In the genomic region with DNA sequence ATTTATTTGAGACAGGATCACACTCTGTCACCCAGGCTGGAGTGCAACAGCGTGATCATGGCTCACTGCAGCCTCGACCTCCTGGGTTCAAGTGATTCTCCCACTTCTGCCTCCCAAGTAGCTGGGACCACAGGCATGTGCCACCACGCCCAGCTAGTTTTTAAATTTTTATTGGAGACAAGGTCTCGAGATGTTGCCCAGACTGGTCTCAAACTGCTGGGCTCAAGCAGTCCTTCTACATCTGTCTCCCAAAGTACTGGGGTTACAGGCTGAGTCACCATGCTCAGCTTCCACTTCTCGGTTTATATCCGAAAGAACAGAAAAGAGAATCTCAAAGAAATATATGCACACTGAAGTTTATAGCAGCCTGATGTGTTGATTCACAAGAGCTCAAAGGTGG, we compare ENCODE assay signal across 13 cellular contexts.
DNase-seq lines count a peak whose midpoint lies in the region; ATAC-seq and TF ChIP-seq lines count a peak whose summit lies in the region.
"Had no signal": no experiment of that assay in that cellular context is flagged by ENCODE, and none has a peak within 500 bp of the region (broad histone marks: within the 10 kb centered on the region; RNA-seq: fewer than 3 reads in every experiment).

No MANE protein-coding gene starts in this region.

- no peak for TF ChIP-seq EP300 in upper lobe of left lung (IDR thresholded peaks at IDR 0.05)

- H3K4me3 ChIP-seq in heart left ventricle = no peak overlapping the region
- H3K4me3 ChIP-seq in mucosa of rectum (ENCODE audit: low read length in 2 of 2) = no peak overlapping the region
- no peak overlapping the region for H3K4me3 ChIP-seq in upper lobe of left lung
- H3K4me3 ChIP-seq: A549 had no signal

- H3K9ac ChIP-seq in mucosa of rectum (ENCODE audit: low read depth in 1 of 2, low read length in 2 of 2) = no peak overlapping the region

- intact Hi-C loops in heart left ventricle (cut with DNase I) = loop anchor here in 1 of 10 donors (5.0 kb wide), 1 partner anchor 254 kb away; no protein-coding TSS in a partner anchor
- intact Hi-C loops in left cardiac atrium (cut with DNase I) = no loop called here

- ATAC-seq in heart left ventricle (no peak), left cardiac atrium (no peak), upper lobe of left lung (ENCODE audit: low FRiP score in 2 of 2) (no peak), GM18520 (IDR thresholded peaks at IDR 0.05; ENCODE audit: unreplicated experiment) (no peak), GM18870 (IDR thresholded peaks at IDR 0.05; ENCODE audit: unreplicated experiment) (no peak)
- ATAC-seq: A549, foreskin keratinocyte had no signal

- H3K4me1 ChIP-seq in heart left ventricle (peaks cover 3 to 84% (median 36%) of the 10 kb centered on the region in 12 donors), mucosa of rectum (ENCODE audit: control insufficient read depth in 2 of 2, insufficient read depth in 2 of 2, low read length in 2 of 2) (peaks cover 4 to 8% of the 10 kb centered on the region in 2 donors), upper lobe of left lung (peaks cover 43 to 65% (median 55%) of the 10 kb centered on the region in 4 donors)
- H3K4me1 ChIP-seq: foreskin keratinocyte had no signal

- H3K27ac ChIP-seq in heart left ventricle = peak overlapping the region; percentile 73 to 95 (median 86)
- H3K27ac ChIP-seq in cingulate gyrus (ENCODE audit: low read depth, low read length) = peak overlapping the region; percentile 25
- peak overlapping the region; percentile 53 to 86 for H3K27ac ChIP-seq in mucosa of rectum (ENCODE audit: low read depth in 2 of 2, low read length in 2 of 2)
- H3K27ac ChIP-seq in upper lobe of left lung = peak overlapping the region; percentile 73 to 95 (median 86)
- H3K27ac ChIP-seq: foreskin keratinocyte had no signal

- 77 to 95% (median 79%) methylated on average over 5 to 6 of the region's 6 CpGs for WGBS in heart left ventricle, 4 donors
- WGBS in upper lobe of left lung, 2 donors = 60 to 85% methylated on average over 6 of the region's 6 CpGs

- TF ChIP-seq POLR2A in heart left ventricle (IDR thresholded peaks at IDR 0.05) (no peak), upper lobe of left lung (IDR thresholded peaks at IDR 0.05) (peak in 1 of 4 donors; percentile 18)

- H3K9me3 ChIP-seq in heart left ventricle (peaks cover 0 to 11% (median 0%) of the 10 kb centered on the region in 12 donors), mucosa of rectum (ENCODE audit: control insufficient read depth in 2 of 2, low read length in 2 of 2) (no peaks in the 10 kb centered on the region), upper lobe of left lung (peaks cover 0 to 9% (median 3%) of the 10 kb centered on the region in 4 donors)

- H3K36me3 ChIP-seq in heart left ventricle (no peaks in the 10 kb centered on the region), mucosa of rectum (ENCODE audit: control insufficient read depth in 2 of 2, insufficient read depth in 2 of 2, low read length in 2 of 2) (no peaks in the 10 kb centered on the region), upper lobe of left lung (no peaks in the 10 kb centered on the region)

- TF ChIP-seq CTCF in heart left ventricle (IDR thresholded peaks at IDR 0.05) (no peak), upper lobe of left lung (IDR thresholded peaks at IDR 0.05) (no peak)

- H3K27me3 ChIP-seq in heart left ventricle (no peaks in the 10 kb centered on the region), mucosa of rectum (ENCODE audit: control insufficient read depth in 2 of 2, insufficient read depth in 2 of 2, low read length in 2 of 2) (no peaks in the 10 kb centered on the region), upper lobe of left lung (no peaks in the 10 kb centered on the region)

- DNase-seq in heart left ventricle = no peak
- DNase-seq in left cardiac atrium = no peak
- DNase-seq in upper lobe of left lung = no peak
- no peak for DNase-seq in GF-D8 (lab: John Stamatoyannopoulos, UW)
- DNase-seq: activated CD4-positive, CD25-positive, alpha-beta regulatory T cell; foreskin keratinocyte; HCEC 1CT; NCI-H446 had no signal

Comparison
In these comparisons a context has a peak if more than half of its experiments do, and no peak if none do; other contexts are left out.
1. H3K27ac ChIP-seq: peak in every context shown above with its lines; median percentile 86 in heart left ventricle; 86 in upper lobe of left lung; 70 in mucosa of rectum; 25 in cingulate gyrus.